34 cellular contexts compared by ENCODE assay signal in genomic region chr1:168567568-168567967, GRCh38. TPM values are rescaled to one million over a fixed set of nuclear protein-coding genes. Genes with fewer than 3 reads are reported as not detected.
"Had no signal": no experiment of that assay in that cellular context is flagged by ENCODE, and none has a peak within 500 bp of the region (broad histone marks: within the 10 kb centered on the region; RNA-seq: fewer than 3 reads in every experiment).

No MANE protein-coding gene starts in this region.

- FAIRE-seq: astrocyte had no signal

- H3K4me1 ChIP-seq: adrenal gland, body of pancreas, breast epithelium had no signal

- H3K36me3 ChIP-seq: adrenal gland, brain microvascular endothelial cell, breast epithelium had no signal

- H3K27ac ChIP-seq: adrenal gland, body of pancreas, brain microvascular endothelial cell, breast epithelium, VCaP had no signal

- H3K27me3 ChIP-seq: adrenal gland, body of pancreas, brain microvascular endothelial cell, breast epithelium had no signal

- ATAC-seq: activated CD8-positive, alpha-beta T cell treated with anti-CD3 and anti-CD28 coated beads for 36 hours; activated naive CD4-positive, alpha-beta T cell treated with anti-CD3 and anti-CD28 coated beads, Interleukin-2, amount 50 U/mL, for 72 hours; activated T-cell treated with anti-CD3 and anti-CD28 coated beads, Interleukin-2, amount 50 U/mL, for 4 hours; activated T-cell treated with anti-CD3 and anti-CD28 coated beads, Interleukin-2, amount 50 U/mL, for 72 hours; activated T-helper 17 cell treated with anti-CD3 and anti-CD28 coated beads, Interleukin-2, amount 50 U/mL, for 72 hours; body of pancreas had no signal

- H3K9me3 ChIP-seq: adrenal gland, body of pancreas, breast epithelium had no signal

- H3K4me3 ChIP-seq: adrenal gland, body of pancreas, breast epithelium had no signal

- DNase-seq: activated B cell treated with CpG ODN at 0.5 μM for 24 hours; activated CD4-positive, alpha-beta memory T cell treated with anti-CD3 and anti-CD28 coated beads for 36 hours; activated CD4-positive, alpha-beta T cell treated with anti-CD3 and anti-CD28 coated beads for 4 hours; activated CD4-positive, alpha-beta T cell treated with anti-CD3 and anti-CD28 coated beads, Interleukin-2, amount 10 ng/mL, durations not matched to agents 24 days and 14 days; activated CD4-positive, alpha-beta T cell treated with anti-CD3 and anti-CD28 coated beads, Interleukin-2, amount 50 U/mL, for 1 hour; activated CD4-positive, alpha-beta T cell treated with anti-CD3 and anti-CD28 coated beads, Interleukin-2, amount 50 U/mL, for 4 hours; activated CD4-positive, CD25-positive, alpha-beta regulatory T cell treated with anti-CD3 and anti-CD28 coated beads, Interleukin-2, amount 50 U/mL, for 72 hours; activated CD8-positive, alpha-beta memory T cell treated with anti-CD3 and anti-CD28 coated beads, Interleukin-2, amount 50 U/mL, for 4 hours; activated CD8-positive, alpha-beta T cell treated with anti-CD3 and anti-CD28 coated beads for 36 hours; activated effector memory CD4-positive, alpha-beta T cell treated with anti-CD3 and anti-CD28 coated beads, Interleukin-2, amount 50 U/mL, for 16 hours; activated gamma-delta T cell treated with Interleukin-2 at 50 U/mL for 16 hours; activated naive CD4-positive, alpha-beta T cell; activated naive CD4-positive, alpha-beta T cell treated with anti-CD3 and anti-CD28 coated beads for 36 hours; activated naive CD4-positive, alpha-beta T cell treated with anti-CD3 and anti-CD28 coated beads, Interleukin-2, amount 50 U/mL, for 16 hours; activated naive CD8-positive, alpha-beta T cell treated with anti-CD3 and anti-CD28 coated beads for 36 hours; activated T-cell treated with anti-CD3 and anti-CD28 coated beads for 4 hours; activated T-cell treated with anti-CD3 and anti-CD28 coated beads, Interleukin-2, amount 50 U/mL, for 1 hour; activated T-cell treated with anti-CD3 and anti-CD28 coated beads, Interleukin-2, amount 50 U/mL, for 4 hours; activated T-cell treated with anti-CD3 and anti-CD28 coated beads, Interleukin-2, amount 50 U/mL, for 72 hours; adrenal gland; amniotic stem cell; aorta; body of pancreas; brain microvascular endothelial cell; central memory CD4-positive, alpha-beta T cell; T-helper 2 cell; T-helper 9 cell had no signal

RNA-seq across cellular contexts. Expression of gene XCL1, which starts 8.8 kb away (rescaled TPM):
- total RNA-seq: activated B cell treated with CpG ODN at 0.5 μM for 24 hours; activated naive CD4-positive, alpha-beta T cell treated with anti-CD3 and anti-CD28 coated beads for 36 hours; astrocyte; body of pancreas; cerebellum had no signal

RNA-seq across cellular contexts. Expression of gene XCL2, which starts 23.8 kb away (rescaled TPM):
- total RNA-seq: activated B cell treated with CpG ODN at 0.5 μM for 24 hours; activated naive CD4-positive, alpha-beta T cell treated with anti-CD3 and anti-CD28 coated beads for 36 hours; activated T-helper 17 cell treated with anti-CD3 and anti-CD28 coated beads, Interleukin-2, amount 50 U/mL, for 72 hours; astrocyte; body of pancreas; cardiac septum; cerebellum had no signal
- polyA plus RNA-seq: aorta had no signal
